19 cellular contexts compared by ENCODE assay signal in the genomic region with DNA sequence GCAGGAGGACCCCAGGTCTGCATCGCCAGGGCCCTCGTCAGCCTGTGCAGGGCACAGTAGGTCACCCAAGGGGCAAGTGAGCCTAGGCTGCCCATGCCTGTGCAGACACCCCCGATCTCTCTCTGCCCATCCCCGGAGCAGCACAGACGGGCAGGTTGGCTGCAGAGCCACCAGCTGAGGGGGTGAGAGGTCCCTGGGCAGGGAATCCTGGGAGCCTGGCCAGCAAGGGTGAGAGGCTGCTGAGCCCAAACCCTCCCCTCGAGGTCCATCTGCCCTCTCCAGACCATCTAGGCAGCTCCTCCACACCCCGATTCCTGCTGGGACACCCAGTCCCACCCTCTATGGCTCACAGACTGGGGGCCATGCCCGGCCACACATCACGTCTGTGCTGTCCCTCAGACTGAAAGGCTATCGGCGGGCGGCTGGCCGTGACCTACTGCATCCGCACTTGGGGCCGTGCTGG. TPM values are rescaled to one million over a fixed set of nuclear protein-coding genes. Genes with fewer than 3 reads are reported as not detected.
A peak's percentile ranks its signal among the peaks of the same experiment; 100 is the strongest.
DNase-seq lines count a peak whose midpoint lies in the region; ATAC-seq and TF ChIP-seq lines count a peak whose summit lies in the region.
"Had no signal": no experiment of that assay in that cellular context is flagged by ENCODE, and none has a peak within 500 bp of the region (broad histone marks: within the 10 kb centered on the region; RNA-seq: fewer than 3 reads in every experiment).

No MANE protein-coding gene starts in this region.

- no peak overlapping the region for H3K4me2 ChIP-seq in neuronal stem cell (ENCODE audit: insufficient read depth, low read length, poor library complexity, severe bottlenecking)

- CTCF ChIA-PET in WTC11 (lab: Charles Lee) = interaction anchor here (1.1 to 2.2 kb wide), 4 partner anchors 12 to 119 kb away, joined by 3 to 12 read pairs (median 4); no protein-coding TSS in a partner anchor
- CTCF ChIA-PET in activated naive CD4-positive, alpha-beta T cell treated with anti-CD3 and anti-CD28 coated beads, Interleukin-2, amount 10 ng/mL, durations not matched to agents 7 days and 5 days (lab: Charles Lee) = interaction anchor here (0.8 to 2.0 kb wide), 3 partner anchors 14 to 119 kb away, joined by 3 to 19 read pairs (median 9); partner anchors contain the start of genes CYSRT1 and RNF224

- peaks cover 29% of the 10 kb centered on the region for H3K27me3 Mint-ChIP-seq in WTC11 (ENCODE audit: low read depth)
- no peaks in the 10 kb centered on the region for H3K27me3 Mint-ChIP-seq in activated naive CD4-positive, alpha-beta T cell treated with anti-CD3 and anti-CD28 coated beads, Interleukin-2, amount 10 ng/mL, durations not matched to agents 7 days and 5 days

- H3K9ac ChIP-seq in neuronal stem cell (ENCODE audit: low read depth, low read length, poor library complexity) = peak overlapping the region; percentile 36
- H3K9ac ChIP-seq: GM23248 had no signal

- no peak overlapping the region for H2AFZ ChIP-seq in neuronal stem cell (ENCODE audit: low read length)
- H2AFZ ChIP-seq: GM23248 had no signal

- H2BK12ac ChIP-seq in neuronal stem cell (ENCODE audit: low read length) = no peak overlapping the region

- POLR2A ChIA-PET in WTC11 (lab: Charles Lee) = no interaction called here

- peak overlapping the region; percentile 92 for H3K27ac ChIP-seq in left ventricle myocardium inferior (replicated peaks)
- H3K27ac ChIP-seq in neuronal stem cell (replicated peaks; ENCODE audit: low read length) = no peak overlapping the region
- H3K27ac ChIP-seq: GM23248, HL-60 had no signal

- no peak overlapping the region for H3K4me3 Mint-ChIP-seq in WTC11
- no peak overlapping the region for H3K4me3 Mint-ChIP-seq in activated naive CD4-positive, alpha-beta T cell treated with anti-CD3 and anti-CD28 coated beads, Interleukin-2, amount 10 ng/mL, durations not matched to agents 7 days and 5 days

- H2BK120ac ChIP-seq in neuronal stem cell (ENCODE audit: low read depth, low read length) = no peak overlapping the region

- peaks cover 46% of the 10 kb centered on the region for H3K4me1 ChIP-seq in left ventricle myocardium inferior
- peaks cover 0 to 14% of the 10 kb centered on the region in 2 donors for H3K4me1 ChIP-seq in neuronal stem cell (ENCODE audit: control insufficient read depth in 2 of 2, insufficient read depth in 1 of 2, low read depth in 1 of 2, low read length in 2 of 2)

- no peaks in the 10 kb centered on the region for H3K36me3 Mint-ChIP-seq in WTC11
- H3K36me3 Mint-ChIP-seq in activated naive CD4-positive, alpha-beta T cell treated with anti-CD3 and anti-CD28 coated beads, Interleukin-2, amount 10 ng/mL, durations not matched to agents 7 days and 5 days = peaks cover 3% of the 10 kb centered on the region

- no CpG with 5 or more reads among the region's 15 CpGs for WGBS in neuronal stem cell (ENCODE audit: extremely low coverage in 2 of 2, insufficient read length in 2 of 2, insufficient replicate concordance in 1 of 2), 2 donors

- peaks cover 8% of the 10 kb centered on the region for H3K9me3 Mint-ChIP-seq in WTC11
- H3K9me3 Mint-ChIP-seq in activated naive CD4-positive, alpha-beta T cell treated with anti-CD3 and anti-CD28 coated beads, Interleukin-2, amount 10 ng/mL, durations not matched to agents 7 days and 5 days = no peaks in the 10 kb centered on the region

- H3K14ac ChIP-seq in neuronal stem cell (ENCODE audit: low read length) = no peak overlapping the region

- H4K91ac ChIP-seq in neuronal stem cell (ENCODE audit: low read depth, low read length, poor library complexity) = no peak overlapping the region

- H4K8ac ChIP-seq in neuronal stem cell (ENCODE audit: low read depth, low read length) = no peak overlapping the region

- H3K9me3 ChIP-seq in left ventricle myocardium inferior (replicated peaks) (no peaks in the 10 kb centered on the region), neuronal stem cell (replicated peaks in 1 of 2; ENCODE audit: control insufficient read depth in 2 of 2, insufficient read depth in 1 of 2, low read depth in 1 of 2, low read length in 2 of 2) (no peaks in the 10 kb centered on the region)

- ATAC-seq in Right ventricle myocardium superior (ENCODE audit: poor library complexity) (peak; percentile 3), left ventricle myocardium superior (no peak), WTC11 (no peak)

- H3K36me3 ChIP-seq in left ventricle myocardium inferior = peaks cover 8% of the 10 kb centered on the region
- no peaks in the 10 kb centered on the region for H3K36me3 ChIP-seq in neuronal stem cell (replicated peaks in 1 of 2; ENCODE audit: control insufficient read depth in 2 of 2, insufficient read depth in 2 of 2, low read length in 2 of 2)

- no peaks in the 10 kb centered on the region for H3K79me1 ChIP-seq in neuronal stem cell (ENCODE audit: low read depth, low read length)

- intact Hi-C loops in Right ventricle myocardium superior (cut with DNase I) (no loop called here), left ventricle myocardium superior (cut with micrococcal nuclease) (no loop called here), left ventricle myocardium inferior (cut with micrococcal nuclease) (loop anchor here (5.0 kb wide), 1 partner anchor 120 kb away; no protein-coding TSS in a partner anchor)

- no peak overlapping the region for H2BK5ac ChIP-seq in neuronal stem cell (ENCODE audit: low read length)

- no peak overlapping the region for H3K18ac ChIP-seq in neuronal stem cell (ENCODE audit: low read length)

- H2AK5ac ChIP-seq in neuronal stem cell (ENCODE audit: low read depth, low read length) = no peak overlapping the region

- no peak overlapping the region for H2BK15ac ChIP-seq in neuronal stem cell (ENCODE audit: low read length)

- DNase-seq in Right ventricle myocardium superior = no peak
- no peak for DNase-seq in left ventricle myocardium superior
- DNase-seq in WTC11 (ENCODE audit: low spot score) = no peak
- no peak for DNase-seq in left ventricle myocardium inferior
- no peak for DNase-seq in neuronal stem cell (ENCODE audit: low spot score)
- no peak for DNase-seq in HK-2 (ENCODE audit: unreplicated experiment)
- no peak for DNase-seq in activated naive CD4-positive, alpha-beta T cell treated with anti-CD3 and anti-CD28 coated beads, Interleukin-2, amount 10 ng/mL, durations not matched to agents 7 days and 5 days
- DNase-seq in NCI-H1694 (lab: John Stamatoyannopoulos, UW) = no peak
- DNase-seq: GM23248, KG1, NCI-H1048, NCI-H187, NCI-H2171 treated with DMSO at 0.1 percent for 48 hours, NCI-H510A treated with DMSO at 0.1 percent for 48 hours had no signal

- H3K27me3 ChIP-seq in left ventricle myocardium inferior (ENCODE audit: low read depth) (no peaks in the 10 kb centered on the region), neuronal stem cell (ENCODE audit: control insufficient read depth in 3 of 3, insufficient read depth in 3 of 3, low read depth in 1 of 3, low read length in 3 of 3) (peaks cover 0 to 34% (median 5%) of the 10 kb centered on the region in 3 experiments)

- H3K4ac ChIP-seq in neuronal stem cell (ENCODE audit: low read length) = no peak overlapping the region

- H3K23ac ChIP-seq in neuronal stem cell (ENCODE audit: low read depth, low read length, poor library complexity) = no peak overlapping the region

- H3K4me3 ChIP-seq in left ventricle myocardium inferior = peak overlapping the region; percentile 8
- H3K4me3 ChIP-seq in neuronal stem cell (ENCODE audit: low read length in 2 of 2) = peak overlapping the region in 1 of 2 donors; percentile 14
- H3K4me3 ChIP-seq: GM23248 had no signal

- no peaks in the 10 kb centered on the region for H3K4me1 Mint-ChIP-seq in WTC11
- peaks cover 8% of the 10 kb centered on the region for H3K4me1 Mint-ChIP-seq in activated naive CD4-positive, alpha-beta T cell treated with anti-CD3 and anti-CD28 coated beads, Interleukin-2, amount 10 ng/mL, durations not matched to agents 7 days and 5 days

- H3K27ac Mint-ChIP-seq in WTC11 = no peak overlapping the region
- no peak overlapping the region for H3K27ac Mint-ChIP-seq in activated naive CD4-positive, alpha-beta T cell treated with anti-CD3 and anti-CD28 coated beads, Interleukin-2, amount 10 ng/mL, durations not matched to agents 7 days and 5 days

- no peak for TF ChIP-seq CTCF in WTC11 (IDR thresholded peaks at IDR 0.05)
- TF ChIP-seq CTCF in left ventricle myocardium inferior (IDR thresholded peaks at IDR 0.05; ENCODE audit: borderline replicate concordance) = no peak

TF ChIP-seq in WTC11, 78 proteins besides CTCF, POLR2A, EP300 and RAD21 (continues in another document):
- TF ChIP-seq ESRRA (CRISPR knock-in tag; IDR thresholded peaks at IDR 0.05; ENCODE audit: borderline replicate concordance) (0 out of 2 replicates have a peak, but pooled peaks have one; percentile 20), E2F5 (CRISPR knock-in tag; IDR thresholded peaks at IDR 0.05) (no peak)

RNA-seq across cellular contexts. Expression of gene DPP7, which starts 2.8 kb away (rescaled TPM):
- total RNA-seq in Right ventricle myocardium superior = 153 TPM
- total RNA-seq in left ventricle myocardium superior = 155 TPM
- 38.9 to 43.7 TPM (median 42.1 TPM) in 3 replicates for total RNA-seq in WTC11 (2021)
- 130 TPM for total RNA-seq in left ventricle myocardium inferior
- 34.8 TPM for polyA plus RNA-seq in neuronal stem cell (2013, experiment 1 of 2)
- 32.9 TPM for polyA plus RNA-seq in neuronal stem cell (2013, experiment 2 of 2)

RNA-seq across cellular contexts. Expression of gene GRIN1, which starts 21.7 kb away (rescaled TPM):
- total RNA-seq in Right ventricle myocardium superior (not detected), left ventricle myocardium superior (not detected), WTC11 (2021) (4.0 to 6.6 TPM (median 4.1 TPM) in 3 replicates), left ventricle myocardium inferior (not detected)
- 0.20 TPM for polyA plus RNA-seq in neuronal stem cell (2013, experiment 1 of 2)
- 0.07 TPM for polyA plus RNA-seq in neuronal stem cell (2013, experiment 2 of 2)
- total RNA-seq: A172, G401, M059J had no signal
- polyA plus RNA-seq: CD14-positive monocyte, GM23248 had no signal

RNA-seq across cellular contexts. Expression of gene MAN1B1, which starts 30.5 kb away (rescaled TPM):
- total RNA-seq in Right ventricle myocardium superior = 20.3 TPM
- total RNA-seq in left ventricle myocardium superior = 21.4 TPM
- 44.9 to 57.1 TPM (median 47.1 TPM) in 3 replicates for total RNA-seq in WTC11 (2021)
- 20.6 TPM for total RNA-seq in left ventricle myocardium inferior
- polyA plus RNA-seq in neuronal stem cell (2013, experiment 1 of 2) = 23.6 TPM
- polyA plus RNA-seq in neuronal stem cell (2013, experiment 2 of 2) = 22.2 TPM

RNA-seq across cellular contexts. Expression of gene UAP1L1, which starts 40.0 kb away (rescaled TPM):
- total RNA-seq in Right ventricle myocardium superior = 11.3 TPM
- 12.6 TPM for total RNA-seq in left ventricle myocardium superior
- total RNA-seq in WTC11 (2021) = 12.1 to 17.7 TPM (median 14.3 TPM) in 3 replicates
- 11.5 TPM for total RNA-seq in left ventricle myocardium inferior
- 0.17 TPM for polyA plus RNA-seq in neuronal stem cell (2013, experiment 1 of 2)
- polyA plus RNA-seq in neuronal stem cell (2013, experiment 2 of 2) = 0.19 TPM

RNA-seq across cellular contexts. Expression of gene SAPCD2, which starts 46.9 kb away (rescaled TPM):
- total RNA-seq in Right ventricle myocardium superior = 0.22 TPM
- 0.12 TPM for total RNA-seq in left ventricle myocardium superior
- 52.0 to 67.0 TPM (median 53.6 TPM) in 3 replicates for total RNA-seq in WTC11 (2021)
- 0.25 TPM for total RNA-seq in left ventricle myocardium inferior
- 15.6 TPM for polyA plus RNA-seq in neuronal stem cell (2013, experiment 1 of 2)
- 16.0 TPM for polyA plus RNA-seq in neuronal stem cell (2013, experiment 2 of 2)
